26 cellular contexts compared by ENCODE assay signal in the genomic region with DNA sequence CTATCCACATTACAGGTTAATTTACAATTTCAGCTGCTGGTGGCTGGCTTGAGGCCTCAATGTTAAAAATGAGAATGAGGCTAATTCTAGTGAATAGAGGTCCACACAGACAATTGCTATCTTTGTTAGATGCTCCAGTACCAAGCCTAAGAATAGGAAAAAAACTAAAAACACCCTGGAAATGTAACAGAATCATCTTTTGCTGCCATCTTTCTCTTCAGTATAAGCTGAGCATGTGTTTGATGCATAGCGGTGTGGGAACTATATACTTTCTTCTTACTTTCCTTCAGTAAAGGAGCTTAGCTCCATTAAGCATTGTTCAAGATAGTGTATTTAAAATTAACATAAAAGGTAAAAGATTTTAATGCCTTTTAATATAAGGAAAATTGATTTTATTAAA. TPM values are rescaled to one million over a fixed set of nuclear protein-coding genes. Genes with fewer than 3 reads are reported as not detected.
"Had no signal": no experiment of that assay in that cellular context is flagged by ENCODE, and none has a peak within 500 bp of the region (broad histone marks: within the 10 kb centered on the region; RNA-seq: fewer than 3 reads in every experiment).

No MANE protein-coding gene starts in this region.

- FAIRE-seq: HepG2, RCC 7860 had no signal

- H3K27ac ChIP-seq: SJSA1, SK-N-MC had no signal

- H3K4me3 ChIP-seq: MG63, SJSA1, SK-N-MC had no signal

- DNase-seq: IMR-90, Karpas-422, KG1, MG63, NCI-H1092, NCI-H1105 treated with DMSO at 0.1 percent for 48 hours, NCI-H1417 treated with DMSO at 0.1 percent for 48 hours, NCI-H146, NCI-H1694 treated with DMSO at 0.1 percent for 48 hours, NCI-H1930, NCI-H2081, NCI-H2107, NCI-H226, NCI-H446, NCI-H510A, NCI-H524 treated with DMSO at 0.1 percent for 48 hours, NCI-H69, NCI-H774, Right ventricle myocardium superior, RPMI8226, SIG-M5 had no signal

- H3K36me3 ChIP-seq: MG63, SJSA1 had no signal

RNA-seq across cellular contexts. Expression of a gene that starts 5.6 kb away (rescaled TPM):
- total RNA-seq: HepG2, HT1080, IMR-90, Right ventricle myocardium superior, SJSA1 had no signal
